9 cellular contexts compared by ENCODE assay signal in the genomic region with DNA sequence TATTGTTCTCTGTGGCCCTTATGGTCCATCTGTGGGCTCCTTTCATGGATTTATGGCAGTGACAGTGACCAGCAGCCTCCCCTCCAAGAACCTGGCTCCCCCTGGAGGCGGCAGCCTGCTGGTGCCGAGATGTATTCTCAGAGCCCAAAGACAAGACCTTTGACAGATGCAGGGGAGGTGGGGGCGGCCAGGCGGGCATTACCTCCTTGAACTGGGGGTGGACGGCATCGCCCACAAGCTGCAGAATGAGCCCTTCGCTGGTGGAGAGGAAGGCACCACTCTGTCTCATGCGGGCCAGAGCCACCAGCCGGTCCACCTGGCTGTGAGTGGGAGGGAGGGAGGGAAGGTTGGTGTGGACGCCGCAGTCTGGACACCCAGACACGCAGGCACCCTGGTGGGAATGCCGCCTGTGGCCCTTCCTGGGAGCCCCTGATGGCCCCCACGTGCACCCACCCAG. TPM values are rescaled to one million over a fixed set of nuclear protein-coding genes. Genes with fewer than 3 reads are reported as not detected.
A peak's percentile ranks its signal among the peaks of the same experiment; 100 is the strongest.
DNase-seq lines count a peak whose midpoint lies in the region; ATAC-seq and TF ChIP-seq lines count a peak whose summit lies in the region.
"Had no signal": no experiment of that assay in that cellular context is flagged by ENCODE, and none has a peak within 500 bp of the region (broad histone marks: within the 10 kb centered on the region; RNA-seq: fewer than 3 reads in every experiment).

No MANE protein-coding gene starts in this region.

- POLR2A ChIA-PET in activated CD8-positive, alpha-beta T cell treated with anti-CD3 and anti-CD28 coated beads for 36 hours (lab: Charles Lee) = interaction anchor here (0.9 kb wide), 1 partner anchor 193 kb away, joined by 3 read pairs; no protein-coding TSS in a partner anchor

- CTCF ChIA-PET in activated CD8-positive, alpha-beta T cell treated with anti-CD3 and anti-CD28 coated beads for 36 hours (lab: Charles Lee) = interaction anchor here (1.3 to 2.1 kb wide), 2 partner anchors 11 to 50 kb away, joined by 3 to 6 read pairs; no protein-coding TSS in a partner anchor

- no peaks in the 10 kb centered on the region for H3K9me3 Mint-ChIP-seq in activated CD8-positive, alpha-beta T cell treated with anti-CD3 and anti-CD28 coated beads for 36 hours

- TF ChIP-seq POLR2A in esophagus squamous epithelium (IDR thresholded peaks at IDR 0.05) = no peak

- ATAC-seq in activated CD8-positive, alpha-beta T cell treated with anti-CD3 and anti-CD28 coated beads for 36 hours = peak; percentile 47
- ATAC-seq in HG03432 (IDR thresholded peaks at IDR 0.05; ENCODE audit: unreplicated experiment) = no peak

- H3K36me3 ChIP-seq in esophagus squamous epithelium = peaks cover 0 to 20% (median 0%) of the 10 kb centered on the region in 3 donors

- no peak overlapping the region for H3K27ac Mint-ChIP-seq in activated CD8-positive, alpha-beta T cell treated with anti-CD3 and anti-CD28 coated beads for 36 hours

- H3K27ac ChIP-seq in esophagus squamous epithelium = no peak overlapping the region
- H3K27ac ChIP-seq: BLaER1 had no signal

- intact Hi-C loops in activated CD8-positive, alpha-beta T cell treated with anti-CD3 and anti-CD28 coated beads for 36 hours (cut with micrococcal nuclease) = no loop called here
- intact Hi-C loops in esophagus squamous epithelium (cut with DNase I) = no loop called here

- TF ChIP-seq CTCF in activated CD8-positive, alpha-beta T cell treated with anti-CD3 and anti-CD28 coated beads for 36 hours (IDR thresholded peaks at IDR 0.05) = peak; percentile 76
- TF ChIP-seq CTCF in esophagus squamous epithelium (IDR thresholded peaks at IDR 0.05) = peak; percentile 24 to 67 (median 42)

- H3K9me3 ChIP-seq in esophagus squamous epithelium = no peaks in the 10 kb centered on the region
- H3K9me3 ChIP-seq: BLaER1 had no signal

- H3K4me3 Mint-ChIP-seq in activated CD8-positive, alpha-beta T cell treated with anti-CD3 and anti-CD28 coated beads for 36 hours = no peak overlapping the region

- H3K4me1 ChIP-seq in esophagus squamous epithelium = peaks cover 14 to 30% (median 20%) of the 10 kb centered on the region in 3 donors

- WGBS in esophagus squamous epithelium, 2 donors = 60% methylated on average over 9 of the region's 14 CpGs; no CpG with 5 or more reads in 1 of the 2 donors

- H3K36me3 Mint-ChIP-seq in activated CD8-positive, alpha-beta T cell treated with anti-CD3 and anti-CD28 coated beads for 36 hours (ENCODE audit: low read depth) = peaks cover 19% of the 10 kb centered on the region

- H3K4me1 Mint-ChIP-seq in activated CD8-positive, alpha-beta T cell treated with anti-CD3 and anti-CD28 coated beads for 36 hours (ENCODE audit: low read depth) = peaks cover 10% of the 10 kb centered on the region

- H3K4me3 ChIP-seq in esophagus squamous epithelium = no peak overlapping the region
- H3K4me3 ChIP-seq: BLaER1 had no signal

- DNase-seq in NCI-H1105 treated with DMSO at 0.1 percent for 48 hours (lab: John Stamatoyannopoulos, UW) (peak; percentile 19), NCI-H1105 (lab: John Stamatoyannopoulos, UW) (no peak), NCI-H1694 (lab: John Stamatoyannopoulos, UW) (peak; percentile 42), esophagus squamous epithelium (lab: John Stamatoyannopoulos, UW) (no peak), pons (ENCODE audit: low spot score) (peak; percentile 80), NCI-H2029 treated with DMSO at 0.1 percent for 48 hours (lab: John Stamatoyannopoulos, UW) (no peak)
- DNase-seq in activated CD8-positive, alpha-beta T cell treated with anti-CD3 and anti-CD28 coated beads for 36 hours = peak; percentile 67

- peaks cover 24% of the 10 kb centered on the region for H3K27me3 Mint-ChIP-seq in activated CD8-positive, alpha-beta T cell treated with anti-CD3 and anti-CD28 coated beads for 36 hours

- H3K27me3 ChIP-seq in esophagus squamous epithelium = peaks cover 6 to 33% (median 15%) of the 10 kb centered on the region in 4 donors

RNA-seq across cellular contexts. Expression of gene ISOC2, which starts 6.6 kb away (rescaled TPM):
- 10 to 100 TPM; 29.0 to 29.3 TPM for total RNA-seq in activated CD8-positive, alpha-beta T cell treated with anti-CD3 and anti-CD28 coated beads for 36 hours
- 10 to 100 TPM; 60.5 to 98.1 (median 78.7) TPM for total RNA-seq in esophagus squamous epithelium

RNA-seq across cellular contexts. Expression of gene C19orf85, which starts 9.7 kb away (rescaled TPM):
- not detected for total RNA-seq in activated CD8-positive, alpha-beta T cell treated with anti-CD3 and anti-CD28 coated beads for 36 hours
- total RNA-seq in esophagus squamous epithelium = not detected

RNA-seq across cellular contexts. Expression of gene SHISA7, which starts 11.7 kb away (rescaled TPM):
- not detected for total RNA-seq in activated CD8-positive, alpha-beta T cell treated with anti-CD3 and anti-CD28 coated beads for 36 hours
- total RNA-seq in esophagus squamous epithelium = not detected

RNA-seq across cellular contexts. Expression of gene ZNF628, which starts 21.6 kb away (rescaled TPM):
- total RNA-seq in activated CD8-positive, alpha-beta T cell treated with anti-CD3 and anti-CD28 coated beads for 36 hours = 1 to 10 TPM; 8.4 to 8.6 TPM
- total RNA-seq in esophagus squamous epithelium = 10 to 100 TPM in 1 of 4 donors, 1 to 10 TPM in 3; 4.4 to 22.0 (median 6.8) TPM

RNA-seq across cellular contexts. Expression of gene NAT14, which starts 30.2 kb away (rescaled TPM):
- total RNA-seq in activated CD8-positive, alpha-beta T cell treated with anti-CD3 and anti-CD28 coated beads for 36 hours = 10 to 100 TPM; 18.9 to 19.9 TPM
- total RNA-seq in esophagus squamous epithelium = 1 to 10 TPM; 1.3 to 4.3 (median 2.9) TPM

Comparison
In these comparisons a context has a peak if more than half of its experiments do, and no peak if none do; other contexts are left out.
1. DNase-seq: peak in NCI-H1105 treated with DMSO at 0.1 percent for 48 hours (single experiment), NCI-H1694 (single experiment), activated CD8-positive, alpha-beta T cell treated with anti-CD3 and anti-CD28 coated beads for 36 hours (single experiment) and pons (single experiment); none in NCI-H1105 (single experiment), esophagus squamous epithelium (single experiment) and NCI-H2029 treated with DMSO at 0.1 percent for 48 hours (single experiment).